Comparison of ENCODE assay signal across 30 cellular contexts in the genomic region with DNA sequence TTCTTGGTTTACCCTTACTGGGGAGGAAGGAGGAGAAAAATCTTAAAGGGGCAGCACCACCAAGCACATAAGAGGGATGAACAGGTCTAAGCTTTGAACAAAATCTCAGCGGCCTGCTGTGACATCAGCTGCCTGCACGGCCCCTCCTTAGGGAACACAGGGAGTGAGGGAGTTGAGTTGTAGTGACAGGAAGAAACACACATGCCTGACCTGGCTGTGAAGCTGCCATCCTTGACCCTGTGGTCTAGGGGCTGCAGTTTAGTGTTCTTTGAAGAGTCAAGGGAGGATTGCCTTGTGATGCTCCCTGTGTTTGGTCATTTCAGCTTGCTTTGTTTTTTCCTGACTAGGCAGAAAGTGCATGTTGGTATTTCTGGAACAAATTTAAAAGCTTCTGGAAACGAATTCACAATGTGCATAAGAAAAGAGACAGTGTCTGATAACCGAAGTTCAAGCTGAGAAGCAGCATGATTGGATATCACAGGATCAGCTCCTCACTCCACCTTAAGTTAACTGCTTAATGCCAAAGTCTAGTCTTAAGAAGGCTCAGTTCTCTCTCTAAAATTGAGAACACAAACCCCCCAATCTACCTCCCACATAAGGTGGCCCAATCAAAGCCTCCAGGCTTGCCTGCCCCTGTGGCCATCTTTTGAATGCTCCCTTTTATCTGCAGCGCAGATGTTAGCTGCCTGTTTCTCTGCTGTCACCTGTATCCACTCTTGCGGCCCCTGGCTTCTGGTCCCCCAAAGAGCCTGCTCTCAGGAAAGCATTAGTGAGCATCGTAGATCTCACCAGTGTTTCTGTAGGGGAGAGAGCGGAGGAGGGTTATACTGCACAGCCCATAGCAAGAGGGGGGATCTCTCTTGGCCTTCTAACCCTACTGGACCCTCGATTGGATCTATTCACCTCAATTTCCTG.
"Had no signal": no experiment of that assay in that cellular context is flagged by ENCODE, and none has a peak within 500 bp of the region (broad histone marks: within the 10 kb centered on the region; RNA-seq: fewer than 3 reads in every experiment).

No MANE protein-coding gene starts in this region.

- H3K9ac ChIP-seq: SK-N-SH had no signal

- H3K4me3 Mint-ChIP-seq: activated CD8-positive, alpha-beta T cell treated with anti-CD3 and anti-CD28 coated beads, Interleukin-2, amount 10 ng/mL, durations not matched to agents 7 days and 5 days; activated naive CD4-positive, alpha-beta T cell treated with anti-CD3 and anti-CD28 coated beads, Interleukin-2, amount 50 U/mL, for 24 hours; activated T-helper 1 cell treated with anti-CD3 and anti-CD28 coated beads, Interleukin-12 subunit alpha, Interleukin-12 subunit beta, Interleukin-2, Interleukin-4 antibody, amounts not matched to agents 30 ng/mL and 10 ng/mL and 1 ng/mL, durations not matched to agents 14 hours and 24 hours and 36 hours had no signal

- H3K27ac Mint-ChIP-seq: activated CD8-positive, alpha-beta T cell treated with anti-CD3 and anti-CD28 coated beads, Interleukin-2, amount 10 ng/mL, durations not matched to agents 7 days and 5 days; activated naive CD4-positive, alpha-beta T cell treated with anti-CD3 and anti-CD28 coated beads, Interleukin-2, amount 50 U/mL, for 24 hours; activated T-helper 1 cell treated with anti-CD3 and anti-CD28 coated beads, Interleukin-12 subunit alpha, Interleukin-12 subunit beta, Interleukin-2, Interleukin-4 antibody, amounts not matched to agents 30 ng/mL and 10 ng/mL and 1 ng/mL, durations not matched to agents 14 hours and 24 hours and 36 hours had no signal

- H3K27me3 ChIP-seq: ascending aorta, body of pancreas, SJCRH30 had no signal

- H3K4me2 ChIP-seq: SK-N-SH had no signal

- H3K36me3 Mint-ChIP-seq: activated naive CD4-positive, alpha-beta T cell treated with anti-CD3 and anti-CD28 coated beads, Interleukin-2, amount 50 U/mL, for 24 hours had no signal

- FAIRE-seq: bronchial epithelial cell had no signal

- H3K9me3 Mint-ChIP-seq: activated naive CD4-positive, alpha-beta T cell treated with anti-CD3 and anti-CD28 coated beads, Interleukin-2, amount 50 U/mL, for 24 hours; activated T-helper 1 cell treated with anti-CD3 and anti-CD28 coated beads, Interleukin-12 subunit alpha, Interleukin-12 subunit beta, Interleukin-2, Interleukin-4 antibody, amounts not matched to agents 30 ng/mL and 10 ng/mL and 1 ng/mL, durations not matched to agents 14 hours and 24 hours and 36 hours had no signal

- H3K27me3 Mint-ChIP-seq: activated naive CD4-positive, alpha-beta T cell treated with anti-CD3 and anti-CD28 coated beads, Interleukin-2, amount 50 U/mL, for 24 hours had no signal

- H3K27ac ChIP-seq: ascending aorta, body of pancreas, SJCRH30 had no signal

- H3K4me3 ChIP-seq: ascending aorta, body of pancreas, SJCRH30 had no signal

- H3K9me3 ChIP-seq: ascending aorta, body of pancreas, SJCRH30, SK-N-SH had no signal

- DNase-seq: activated CD4-positive, alpha-beta T cell treated with anti-CD3 and anti-CD28 coated beads for 48 hours; activated CD4-positive, alpha-beta T cell treated with anti-CD3 and anti-CD28 coated beads, Interleukin-2, amount 50 U/mL, for 4 hours; activated CD4-positive, CD25-positive, alpha-beta regulatory T cell treated with anti-CD3 and anti-CD28 coated beads, Interleukin-2, amount 50 U/mL, for 72 hours; activated CD8-positive, alpha-beta memory T cell treated with anti-CD3 and anti-CD28 coated beads, Interleukin-2, amount 50 U/mL, for 48 hours; activated CD8-positive, alpha-beta T cell treated with anti-CD3 and anti-CD28 coated beads, Interleukin-2, amount 10 ng/mL, durations not matched to agents 7 days and 5 days; activated effector memory CD4-positive, alpha-beta T cell treated with Interleukin-2 at 50 U/mL for 16 hours; activated naive CD4-positive, alpha-beta T cell; activated T-cell treated with anti-CD3 and anti-CD28 coated beads, Interleukin-2, amount 50 U/mL, for 1 hour; body of pancreas; central memory CD4-positive, alpha-beta T cell; Kasumi-1; KBM-7; NCI-H1092; NCI-H1417; NCI-H1930; NCI-H2171; NCI-H226; NCI-H526 treated with DMSO at 0.1 percent for 48 hours; NCI-H82; OCI-M1; Right ventricle myocardium superior; RPMI8226; SJCRH30; SK-N-SH; T-helper 1 cell had no signal

- H3K9me2 ChIP-seq: SK-N-SH had no signal

- ATAC-seq: activated CD8-positive, alpha-beta T cell treated with anti-CD3 and anti-CD28 coated beads, Interleukin-2, amount 10 ng/mL, durations not matched to agents 7 days and 5 days; body of pancreas; Panc1 had no signal

- H3K36me3 ChIP-seq: ascending aorta, SJCRH30 had no signal

- H3K4me1 Mint-ChIP-seq: activated naive CD4-positive, alpha-beta T cell treated with anti-CD3 and anti-CD28 coated beads, Interleukin-2, amount 50 U/mL, for 24 hours had no signal

- H3K4me1 ChIP-seq: ascending aorta, body of pancreas, SJCRH30 had no signal
